10 cellular contexts compared by ENCODE assay signal in the genomic region with DNA sequence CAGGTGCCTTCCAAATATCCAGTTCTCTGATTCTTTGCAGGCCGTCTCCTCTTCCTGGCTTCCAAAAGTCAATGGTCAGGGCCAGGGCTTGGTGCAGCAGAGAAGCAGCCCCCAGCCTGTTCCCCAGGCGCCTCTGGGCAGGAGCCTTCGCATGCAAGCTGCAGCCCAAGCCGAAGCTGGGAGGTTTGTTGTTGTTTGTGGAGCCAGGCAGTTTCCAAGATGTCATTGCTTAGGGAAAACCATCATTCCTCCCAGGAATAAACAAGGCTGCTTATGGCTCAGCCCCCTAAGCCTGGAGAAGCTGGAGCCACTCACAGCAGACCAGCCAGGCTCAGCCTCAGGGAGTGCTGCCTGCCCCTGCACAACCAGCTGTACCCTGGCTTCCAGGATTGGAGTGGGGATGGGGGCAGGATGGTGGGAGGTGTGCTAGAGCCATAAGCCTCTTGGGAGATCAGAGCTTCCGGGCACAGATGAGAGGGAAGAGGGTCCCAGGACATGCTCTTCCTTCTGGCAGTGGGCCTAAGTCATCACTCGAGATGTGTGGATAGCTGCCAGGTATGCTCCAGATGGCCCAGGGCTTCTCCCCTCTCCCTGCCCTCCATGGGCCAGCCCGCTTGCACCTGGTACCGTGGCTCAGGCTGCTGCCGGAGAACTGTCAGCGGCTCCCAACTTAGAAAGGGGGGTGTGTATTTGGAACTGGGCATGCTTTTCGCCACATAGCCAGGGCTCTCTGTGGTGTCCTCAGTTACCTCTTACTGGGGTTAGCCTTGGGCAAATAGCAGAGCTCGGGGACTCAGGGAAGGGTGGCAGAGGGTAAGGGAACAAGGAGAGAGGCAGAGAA.
DNase-seq lines count a peak whose midpoint lies in the region; ATAC-seq and TF ChIP-seq lines count a peak whose summit lies in the region.
"Had no signal": no experiment of that assay in that cellular context is flagged by ENCODE, and none has a peak within 500 bp of the region (broad histone marks: within the 10 kb centered on the region; RNA-seq: fewer than 3 reads in every experiment).

No MANE protein-coding gene starts in this region.

- TF ChIP-seq CTCF in AG04450 (IDR thresholded peaks at IDR 0.05; ENCODE audit: low read depth, low read length), result no peak
- TF ChIP-seq CTCF in foreskin keratinocyte (conservative IDR thresholded peaks at IDR 0.05), result no peak

- H3K4me3 Mint-ChIP-seq in T-cell, result no peak overlapping the region
- H3K4me3 Mint-ChIP-seq: activated T-cell treated with anti-CD3 and anti-CD28 coated beads, Interleukin-2, amount 50 U/mL, for 4 hours had no signal

- H3K4me1 ChIP-seq in adipocyte (ENCODE audit: control insufficient read depth, insufficient read depth, low read length) (peaks cover 30% of the 10 kb centered on the region), foreskin keratinocyte (peaks cover 11% of the 10 kb centered on the region)

- no peaks in the 10 kb centered on the region for H3K27me3 Mint-ChIP-seq in T-cell

- POLR2A ChIA-PET in AG04450 (lab: Yijun Ruan, JAX) (interaction anchor here (0.6 kb wide), 1 partner anchor 158 kb away, joined by 4 read pairs; a partner anchor contains a TSS), T-cell (lab: Charles Lee) (interaction anchor here in 1 of 2 donors (0.6 kb wide), 2 partner anchors 41 to 56 kb away, joined by 3 to 5 read pairs; no protein-coding TSS in a partner anchor)

- no peaks in the 10 kb centered on the region for H3K36me3 Mint-ChIP-seq in T-cell

- no peak overlapping the region for H3K9ac ChIP-seq in adipocyte (ENCODE audit: low read length)

- H3K27me3 ChIP-seq in AG04450 (ENCODE audit: control insufficient read depth, insufficient read depth, low read length), result no peaks in the 10 kb centered on the region
- H3K27me3 ChIP-seq in adipocyte (replicated peaks; ENCODE audit: control insufficient read depth, insufficient read depth, low read length), result no peaks in the 10 kb centered on the region
- H3K27me3 ChIP-seq in foreskin keratinocyte, result no peaks in the 10 kb centered on the region

- peaks cover 15 to 44% (median 17%) of the 10 kb centered on the region in 3 donors for H3K4me1 Mint-ChIP-seq in T-cell

- H3K4me3 ChIP-seq in AG04450 (ENCODE audit: low read depth, low read length), result no peak overlapping the region
- no peak overlapping the region for H3K4me3 ChIP-seq in adipocyte (ENCODE audit: low read length)

- CTCF ChIA-PET in AG04450 (lab: Charles Lee), result interaction anchor here (1.1 to 1.5 kb wide), 3 partner anchors 23 to 167 kb away, joined by 3 to 5 read pairs (median 4); no protein-coding TSS in a partner anchor
- CTCF ChIA-PET in T-cell (lab: Charles Lee), result no interaction called here

- in situ Hi-C loops in KBM-7 (cut with MboI; ENCODE audit: low pct_unique_long_range_greater_than_20kb, low sequenced_read_pairs), result no loop called here

- DNase-seq in AG04450 (ENCODE audit: low read depth, low spot score) (no peak), NCI-H1694 treated with DMSO at 0.1 percent for 48 hours (lab: John Stamatoyannopoulos, UW) (peak; percentile 64), adipocyte (ENCODE audit: low read depth) (peak; percentile 27), mesenteric fat pad (ENCODE audit: low spot score) (peak; percentile 68), foreskin keratinocyte (no peak), KBM-7 (no peak), T-cell (no peak)
- DNase-seq: activated T-cell treated with anti-CD3 and anti-CD28 coated beads, Interleukin-2, amount 50 U/mL, for 4 hours; NCI-H1417 treated with DMSO at 0.1 percent for 48 hours had no signal

- H3K9me3 ChIP-seq in AG04450 (ENCODE audit: control insufficient read depth, insufficient read depth, low read length) (no peaks in the 10 kb centered on the region), adipocyte (ENCODE audit: control insufficient read depth, low read length) (peaks cover 4% of the 10 kb centered on the region)

- H3K9me3 Mint-ChIP-seq in T-cell, result no peaks in the 10 kb centered on the region
- H3K9me3 Mint-ChIP-seq: activated T-cell treated with anti-CD3 and anti-CD28 coated beads, Interleukin-2, amount 50 U/mL, for 4 hours had no signal

- peak overlapping the region; percentile 21 for H3K27ac ChIP-seq in AG04450 (ENCODE audit: low read depth, low read length)
- H3K27ac ChIP-seq in foreskin keratinocyte, result no peak overlapping the region

- peak overlapping the region in 1 of 2 donors; percentile 0 for H3K27ac Mint-ChIP-seq in T-cell

- no peaks in the 10 kb centered on the region for H3K36me3 ChIP-seq in adipocyte (ENCODE audit: control insufficient read depth, insufficient read depth, low read length, severe bottlenecking)

- ATAC-seq in foreskin keratinocyte (no peak), T-cell (replicated peaks in 1 of 4) (no peak), HG02678 (IDR thresholded peaks at IDR 0.05; ENCODE audit: unreplicated experiment) (no peak)
- ATAC-seq: activated T-cell treated with anti-CD3 and anti-CD28 coated beads, Interleukin-2, amount 50 U/mL, for 4 hours had no signal

Comparison
In these comparisons a context has a peak if more than half of its experiments do, and no peak if none do; other contexts are left out.
1. DNase-seq: peak in NCI-H1694 treated with DMSO at 0.1 percent for 48 hours (single experiment), adipocyte (single experiment) and mesenteric fat pad (single experiment); none in AG04450 (single experiment), foreskin keratinocyte (0 of 2), KBM-7 (single experiment) and T-cell (0 of 34).